Comparison of ENCODE assay signal across 9 cellular contexts in the genomic region with DNA sequence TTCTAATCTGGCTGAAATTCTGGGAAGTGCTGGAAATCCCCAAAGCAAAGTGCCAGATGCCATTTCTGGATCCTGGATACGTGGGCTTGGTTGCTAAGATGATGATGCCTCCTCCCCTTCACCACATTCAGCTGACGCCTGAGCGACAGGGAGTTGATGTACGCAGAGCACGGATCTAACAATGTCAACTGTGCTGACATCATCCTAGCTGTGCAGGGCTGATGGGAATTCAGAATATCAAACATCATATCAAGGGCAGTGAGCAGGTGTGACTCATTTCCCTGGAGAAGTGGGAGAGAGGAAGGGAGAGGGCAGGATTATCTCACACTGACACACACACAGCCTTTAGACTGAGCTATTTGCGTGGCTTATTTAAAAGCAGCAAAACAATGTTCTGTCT.
DNase-seq lines count a peak whose midpoint lies in the region; ATAC-seq and TF ChIP-seq lines count a peak whose summit lies in the region.
"Had no signal": no experiment of that assay in that cellular context is flagged by ENCODE, and none has a peak within 500 bp of the region (broad histone marks: within the 10 kb centered on the region; RNA-seq: fewer than 3 reads in every experiment).

No MANE protein-coding gene starts in this region.

- no peaks in the 10 kb centered on the region for H3K9me3 ChIP-seq in GM23248 (ENCODE audit: low read depth)
- no peaks in the 10 kb centered on the region for H3K9me3 ChIP-seq in effector memory CD4-positive, alpha-beta T cell (ENCODE audit: control insufficient read depth, low read length)

- WGBS in GM23248 (ENCODE audit: low coverage in 1 of 2, low lambda C conversion rate in 2 of 2, missing lambda C conversion rate in 2 of 2), 2 experiments, result 2% methylated on average over 6 of the region's 6 CpGs

- TF ChIP-seq CTCF in epithelial cell of proximal tubule (conservative IDR thresholded peaks at IDR 0.05; ENCODE audit: low read depth, low read length), result no peak

- H3K27me3 ChIP-seq in GM23248 (replicated peaks; ENCODE audit: insufficient read depth), result no peaks in the 10 kb centered on the region
- no peaks in the 10 kb centered on the region for H3K27me3 ChIP-seq in effector memory CD4-positive, alpha-beta T cell (replicated peaks; ENCODE audit: control insufficient read depth, insufficient read depth, low read length, poor library complexity, severe bottlenecking)

- H3K4me2 ChIP-seq in GM23248 (ENCODE audit: unreplicated experiment), result peak overlapping the region; percentile 75

- no peak for ATAC-seq in HG02588 (IDR thresholded peaks at IDR 0.05; ENCODE audit: unreplicated experiment)
- ATAC-seq in GM21360 (IDR thresholded peaks at IDR 0.05; ENCODE audit: unreplicated experiment), result no peak

- peak overlapping the region; percentile 66 for H3K9ac ChIP-seq in GM23248

- H3K36me3 ChIP-seq in GM23248 (ENCODE audit: low read depth), result no peaks in the 10 kb centered on the region
- H3K36me3 ChIP-seq in effector memory CD4-positive, alpha-beta T cell (ENCODE audit: control insufficient read depth, insufficient read depth, low read length), result no peaks in the 10 kb centered on the region

- no peaks in the 10 kb centered on the region; the same call in 1 of the 2 replicates for H3K9me2 ChIP-seq in GM23248 (ENCODE audit: insufficient read depth)

- peak overlapping the region; percentile 54 for H2AFZ ChIP-seq in GM23248

- H3F3A ChIP-seq in GM23248 (ENCODE audit: insufficient read depth), result peaks cover 28% of the 10 kb centered on the region

- DNase-seq in GM23248 (peak; percentile 97), NCI-H82 (lab: John Stamatoyannopoulos, UW) (peak; percentile 84), epithelial cell of proximal tubule (ENCODE audit: low read depth) (peak; percentile 89), nucleus accumbens (lab: John Stamatoyannopoulos, UW) (peak in 48 of 56 donors; percentile 0 to 89 (median 46))
- DNase-seq in effector memory CD4-positive, alpha-beta T cell, result no peak
- DNase-seq in activated CD4-positive, CD25-positive, alpha-beta regulatory T cell (lab: John Stamatoyannopoulos, UW), result no peak
- DNase-seq: activated naive CD8-positive, alpha-beta T cell treated with anti-CD3 and anti-CD28 coated beads, Interleukin-2, amount 10 ng/mL, durations not matched to agents 7 days and 5 days had no signal

- peak overlapping the region; percentile 85 for H3K27ac ChIP-seq in GM23248
- no peak overlapping the region for H3K27ac ChIP-seq in effector memory CD4-positive, alpha-beta T cell (ENCODE audit: insufficient read depth, low read length, poor library complexity, severe bottlenecking)

- H3K4me1 ChIP-seq in GM23248 (ENCODE audit: insufficient read depth), result peaks cover 22% of the 10 kb centered on the region
- no peaks in the 10 kb centered on the region for H3K4me1 ChIP-seq in effector memory CD4-positive, alpha-beta T cell (ENCODE audit: control insufficient read depth, insufficient read depth, low read length, poor library complexity, severe bottlenecking)

- H3K4me3 ChIP-seq in GM23248 (peak overlapping the region; percentile 40; the same call in 1 of the 2 replicates), epithelial cell of proximal tubule (ENCODE audit: low read depth, low read length) (no peak overlapping the region)
- H3K4me3 ChIP-seq in effector memory CD4-positive, alpha-beta T cell (ENCODE audit: insufficient read depth, low read depth, low read length, poor library complexity, severe bottlenecking), result no peak overlapping the region

- H3K79me2 ChIP-seq in GM23248 (ENCODE audit: insufficient read depth), result no peaks in the 10 kb centered on the region

- in situ Hi-C loops in GM23248 (cut with MboI), result no loop called here

- no peaks in the 10 kb centered on the region for H4K20me1 ChIP-seq in GM23248 (ENCODE audit: insufficient read depth)

Comparison
In these comparisons a context has a peak if more than half of its experiments do, and no peak if none do; other contexts are left out.
1. DNase-seq: peak in GM23248 (single experiment), NCI-H82 (single experiment), epithelial cell of proximal tubule (single experiment) and nucleus accumbens (48 of 56); none in effector memory CD4-positive, alpha-beta T cell (0 of 3) and activated CD4-positive, CD25-positive, alpha-beta regulatory T cell (0 of 4).